In the genomic region with DNA sequence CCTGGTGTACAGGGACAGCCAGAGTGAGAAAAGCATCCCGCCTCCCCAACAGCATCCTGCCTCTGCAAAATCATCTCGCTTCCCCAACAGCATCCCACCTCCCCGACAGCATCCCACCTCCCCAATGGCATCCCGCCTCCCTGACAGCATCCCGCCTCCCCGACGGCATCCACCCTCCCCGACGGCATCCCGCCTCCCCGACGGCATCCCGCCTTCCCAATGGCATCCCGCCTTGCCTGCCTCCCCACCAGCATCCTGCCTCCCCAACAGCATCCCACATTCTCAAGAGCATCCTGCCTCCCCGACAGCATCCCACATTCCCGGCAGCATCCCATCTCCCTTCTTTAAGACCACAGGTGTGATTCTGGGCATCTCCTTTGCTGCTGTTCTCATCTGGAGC, we compare ENCODE assay signal across 14 cellular contexts.
"Had no signal": no experiment of that assay in that cellular context is flagged by ENCODE, and none has a peak within 500 bp of the region (broad histone marks: within the 10 kb centered on the region; RNA-seq: fewer than 3 reads in every experiment).

No MANE protein-coding gene starts in this region.

- H3K4me1 Mint-ChIP-seq: activated CD4-positive, alpha-beta T cell treated with anti-CD3 and anti-CD28 coated beads, Interleukin-2, amount 10 ng/mL, durations not matched to agents 24 days and 14 days; activated naive CD4-positive, alpha-beta T cell treated with anti-CD3 and anti-CD28 coated beads, Interleukin-2, amount 50 U/mL, for 24 hours; memory B cell had no signal

- H3K27ac Mint-ChIP-seq: activated CD4-positive, alpha-beta T cell treated with anti-CD3 and anti-CD28 coated beads, Interleukin-2, amount 10 ng/mL, durations not matched to agents 24 days and 14 days; activated CD8-positive, alpha-beta T cell treated with anti-CD3 and anti-CD28 coated beads for 36 hours; activated naive CD4-positive, alpha-beta T cell treated with anti-CD3 and anti-CD28 coated beads, Interleukin-2, amount 50 U/mL, for 24 hours; activated T-cell treated with anti-CD3 and anti-CD28 coated beads, Interleukin-2, amount 50 U/mL, for 24 hours; memory B cell; T-helper 1 cell treated with Interleukin-12 subunit alpha and Interleukin-12 subunit beta and Interleukin-4 antibody, amounts not matched to agents 30 μg/mL and 1 μg/mL, for 36 hours had no signal

- H3K4me3 ChIP-seq: prostate gland, right atrium auricular region, skin epidermis, stomach had no signal

- ATAC-seq: activated CD8-positive, alpha-beta T cell treated with anti-CD3 and anti-CD28 coated beads for 36 hours had no signal

- H3K36me3 Mint-ChIP-seq: memory B cell had no signal

- DNase-seq: activated CD4-positive, alpha-beta T cell treated with anti-CD3 and anti-CD28 coated beads, Interleukin-2, amount 10 ng/mL, durations not matched to agents 24 days and 14 days; activated CD8-positive, alpha-beta T cell treated with anti-CD3 and anti-CD28 coated beads for 36 hours; activated gamma-delta T cell; activated T-cell treated with anti-CD3 and anti-CD28 coated beads, Interleukin-2, amount 50 U/mL, for 24 hours; head of caudate nucleus; kidney; stomach had no signal

- H3K9me3 Mint-ChIP-seq: activated CD4-positive, alpha-beta T cell treated with anti-CD3 and anti-CD28 coated beads, Interleukin-2, amount 10 ng/mL, durations not matched to agents 24 days and 14 days; activated CD8-positive, alpha-beta T cell treated with anti-CD3 and anti-CD28 coated beads for 36 hours; activated naive CD4-positive, alpha-beta T cell treated with anti-CD3 and anti-CD28 coated beads, Interleukin-2, amount 50 U/mL, for 24 hours; activated T-cell treated with anti-CD3 and anti-CD28 coated beads, Interleukin-2, amount 50 U/mL, for 24 hours; T-helper 1 cell treated with Interleukin-12 subunit alpha and Interleukin-12 subunit beta and Interleukin-4 antibody, amounts not matched to agents 30 μg/mL and 1 μg/mL, for 36 hours had no signal

- H3K27ac ChIP-seq: epithelial cell of prostate, prostate gland, right atrium auricular region, skin epidermis had no signal

- H3K27me3 Mint-ChIP-seq: activated CD4-positive, alpha-beta T cell treated with anti-CD3 and anti-CD28 coated beads, Interleukin-2, amount 10 ng/mL, durations not matched to agents 24 days and 14 days; activated CD8-positive, alpha-beta T cell treated with anti-CD3 and anti-CD28 coated beads for 36 hours; activated naive CD4-positive, alpha-beta T cell treated with anti-CD3 and anti-CD28 coated beads, Interleukin-2, amount 50 U/mL, for 24 hours; activated T-cell treated with anti-CD3 and anti-CD28 coated beads, Interleukin-2, amount 50 U/mL, for 24 hours had no signal

- H3K4me3 Mint-ChIP-seq: activated CD4-positive, alpha-beta T cell treated with anti-CD3 and anti-CD28 coated beads, Interleukin-2, amount 10 ng/mL, durations not matched to agents 24 days and 14 days; activated CD8-positive, alpha-beta T cell treated with anti-CD3 and anti-CD28 coated beads for 36 hours; activated naive CD4-positive, alpha-beta T cell treated with anti-CD3 and anti-CD28 coated beads, Interleukin-2, amount 50 U/mL, for 24 hours; activated T-cell treated with anti-CD3 and anti-CD28 coated beads, Interleukin-2, amount 50 U/mL, for 24 hours; memory B cell; T-helper 1 cell treated with Interleukin-12 subunit alpha and Interleukin-12 subunit beta and Interleukin-4 antibody, amounts not matched to agents 30 μg/mL and 1 μg/mL, for 36 hours had no signal
